In genomic region chr10:113679463-113680171, GRCh38 we compare ENCODE assay signal across 8 cellular contexts. TPM values are rescaled to one million over a fixed set of nuclear protein-coding genes. Genes with fewer than 3 reads are reported as not detected.
A peak's percentile ranks its signal among the peaks of the same experiment; 100 is the strongest.
DNase-seq lines count a peak whose midpoint lies in the region; ATAC-seq and TF ChIP-seq lines count a peak whose summit lies in the region.

Gene CASP7 (plus strand): TSS chr10:113679912. CDS start chr10:113697494, 17,582 bp downstream.

- peak within 1 kb of the TSS; percentile 98 to 99 (median 98) for H3K27ac ChIP-seq in right lobe of liver

- ATAC-seq in GM18870 (IDR thresholded peaks at IDR 0.05; ENCODE audit: unreplicated experiment) (peak; percentile 37), HG03108 (IDR thresholded peaks at IDR 0.05; ENCODE audit: unreplicated experiment) (peak; percentile 57), right lobe of liver (peak; percentile 88 to 97 (median 94))

- H3K4me3 ChIP-seq in right lobe of liver, result peak within 1 kb of the TSS; percentile 66 to 98 (median 90)

- H3K36me3 ChIP-seq in right lobe of liver, result no peaks in the 10 kb centered on the region

- intact Hi-C loops in right lobe of liver (cut with DNase I), result no loop called here

- TF ChIP-seq POLR2A in right lobe of liver (IDR thresholded peaks at IDR 0.05), result peak; percentile 75

- 0% methylated on average over 2 of the region's 67 CpGs for WGBS in right lobe of liver (ENCODE audit: insufficient coverage, low coverage, low lambda C conversion rate, missing lambda C conversion rate)

- no peaks in the 10 kb centered on the region for H3K27me3 ChIP-seq in right lobe of liver

- H3K4me1 ChIP-seq in right lobe of liver, result peaks cover 0 to 16% (median 4%) of the 10 kb centered on the region in 4 donors

- DNase-seq in AG20443 (ENCODE audit: low spot score), result peak; percentile 90
- DNase-seq in NCI-H69 (lab: John Stamatoyannopoulos, UW), result peak; percentile 63
- DNase-seq in activated CD4-positive, alpha-beta T cell treated with anti-CD3 and anti-CD28 coated beads, Interleukin-2, amount 50 U/mL, for 48 hours, result peak; percentile 76 to 79
- peak; percentile 69 to 83 for DNase-seq in dermis microvascular lymphatic vessel endothelial cell (ENCODE audit: low read depth in 2 of 2)
- peak; percentile 91 to 93 (median 91) for DNase-seq in right lobe of liver
- peak; percentile 73 to 84 for DNase-seq in stimulated activated CD4-positive, alpha-beta T cell treated with anti-CD3 and anti-CD28 coated beads, Interleukin-4, amount 100 ng/mL, for 4 hours

- no peaks in the 10 kb centered on the region for H3K9me3 ChIP-seq in right lobe of liver

- TF ChIP-seq CTCF in right lobe of liver (IDR thresholded peaks at IDR 0.05), result peak in 3 of 4 donors; percentile 17 to 43 (median 37)

RNA-seq across cellular contexts. Expression of gene CASP7, which starts in this region (rescaled TPM):
- total RNA-seq in dermis microvascular lymphatic vessel endothelial cell, result 39.4 and 47.7 TPM in 2 replicates
- total RNA-seq in right lobe of liver, result 10 to 100 TPM in 5 of 6 experiments, 1 to 10 TPM in 1; 9.5 to 24.7 (median 12.4) TPM

Comparison
In these comparisons a context has a peak if more than half of its experiments do, and no peak if none do; other contexts are left out.
1. Peak in every context shown above with its lines: DNase-seq, ATAC-seq, H3K4me3 ChIP-seq and H3K27ac ChIP-seq.
2. ATAC-seq: peak in every context shown above with its lines; median percentile 94 in right lobe of liver; 57 in HG03108; 37 in GM18870.